ENCODE assay signal across 16 cellular contexts in genomic region chr4:47762376-47763266, GRCh38.
DNase-seq lines count a peak whose midpoint lies in the region; ATAC-seq, FAIRE-seq and TF ChIP-seq lines count a peak whose summit lies in the region.
"Had no signal": no experiment of that assay in that cellular context is flagged by ENCODE, and none has a peak within 500 bp of the region (broad histone marks: within the 10 kb centered on the region; RNA-seq: fewer than 3 reads in every experiment).

No MANE protein-coding gene starts in this region.

- no peaks in the 10 kb centered on the region for H3K27me3 ChIP-seq in cardiac muscle cell
- no peaks in the 10 kb centered on the region for H3K27me3 ChIP-seq in endodermal cell (ENCODE audit: control insufficient read depth, insufficient read depth, low read length, poor library complexity, severe bottlenecking)
- H3K27me3 ChIP-seq in HepG2 (ENCODE audit: control insufficient read depth in 1 of 2, insufficient read depth in 2 of 2, low read length in 2 of 2) = no peaks in the 10 kb centered on the region
- no peaks in the 10 kb centered on the region for H3K27me3 ChIP-seq in parathyroid adenoma (ENCODE audit: control insufficient read depth, insufficient read depth, low read length)
- H3K27me3 ChIP-seq in CD8-positive, alpha-beta memory T cell (ENCODE audit: insufficient read depth, low read length, poor library complexity, severe bottlenecking) = no peaks in the 10 kb centered on the region

- no peak overlapping the region for H3K9ac ChIP-seq in endodermal cell (ENCODE audit: extremely low read depth, low read length, poor library complexity, severe bottlenecking)
- H3K9ac ChIP-seq in HepG2 (ENCODE audit: insufficient read depth, low read depth, low read length) = no peak overlapping the region
- H3K9ac ChIP-seq in parathyroid adenoma = no peak overlapping the region

- H3K36me3 Mint-ChIP-seq in endodermal cell (ENCODE audit: low read depth) (no peaks in the 10 kb centered on the region), endothelial cell (ENCODE audit: low read depth, unreplicated experiment) (no peaks in the 10 kb centered on the region)
- no peaks in the 10 kb centered on the region for H3K36me3 Mint-ChIP-seq in CD8-positive, alpha-beta memory T cell
- H3K36me3 Mint-ChIP-seq: CD14-positive monocyte; CD8-positive, alpha-beta T cell had no signal

- peaks cover 42% of the 10 kb centered on the region for H3K4me1 ChIP-seq in cardiac muscle cell (ENCODE audit: low read depth)
- no peaks in the 10 kb centered on the region for H3K4me1 ChIP-seq in endodermal cell (ENCODE audit: control insufficient read depth, insufficient read depth, low read length)
- H3K4me1 ChIP-seq in HepG2 (ENCODE audit: insufficient read depth, low read length) = no peaks in the 10 kb centered on the region
- no peaks in the 10 kb centered on the region for H3K4me1 ChIP-seq in parathyroid adenoma
- H3K4me1 ChIP-seq in CD8-positive, alpha-beta memory T cell (ENCODE audit: insufficient read depth, low read length) = no peaks in the 10 kb centered on the region
- H3K4me1 ChIP-seq: A549, Caco-2 had no signal

- POLR2A ChIA-PET in HepG2 (lab: Yijun Ruan, JAX) = no interaction called here
- POLR2A ChIA-PET in CD8-positive, alpha-beta memory T cell (lab: Charles Lee) = no interaction called here

- H3K79me2 ChIP-seq in HepG2 (ENCODE audit: insufficient read depth, low read length) (no peaks in the 10 kb centered on the region), parathyroid adenoma (no peaks in the 10 kb centered on the region)

- BruUV-seq in HepG2 (replicated peaks; lab: Mats Ljungman, UMichigan) = no TSS peak

- CTCF ChIA-PET in HepG2 (lab: Yijun Ruan, JAX; ENCODE audit: low intra/inter-chr PET ratio, low total read pairs) = no interaction called here
- CTCF ChIA-PET in CD8-positive, alpha-beta memory T cell (lab: Charles Lee) = no interaction called here

- 76 to 91% methylated on average over 2 of the region's 2 CpGs for WGBS in endodermal cell (ENCODE audit: insufficient coverage in 1 of 2, insufficient read length in 1 of 2), 2 experiments
- WGBS in HepG2 (ENCODE audit: low lambda C conversion rate) = 55% methylated on average over 2 of the region's 2 CpGs

- no peak for TF ChIP-seq POLR2A in HepG2 (IDR thresholded peaks at IDR 0.05; ENCODE audit: insufficient read depth in 1 of 2, low read depth in 2 of 2, low read length in 2 of 2)

- no peak for TF ChIP-seq RAD21 in HepG2 (CRISPR knock-in tag; IDR thresholded peaks at IDR 0.05)

- H3K4me2 ChIP-seq in HepG2 (ENCODE audit: low read depth, low read length) (no peak overlapping the region), parathyroid adenoma (ENCODE audit: low read length) (peak overlapping the region; percentile 40)
- H3K4me2 ChIP-seq: A549 had no signal

- FAIRE-seq in HepG2 (lab: Jason Lieb, UNC) = no peak
- FAIRE-seq: A549, GM12892 had no signal

- no peaks in the 10 kb centered on the region for H4K20me1 ChIP-seq in HepG2 (ENCODE audit: insufficient read depth, low read length)

- H3K9me3 ChIP-seq in cardiac muscle cell (ENCODE audit: low read depth) = no peaks in the 10 kb centered on the region
- no peaks in the 10 kb centered on the region for H3K9me3 ChIP-seq in endodermal cell (ENCODE audit: control insufficient read depth, low read length)
- no peaks in the 10 kb centered on the region for H3K9me3 ChIP-seq in HepG2 (ENCODE audit: low read length)
- H3K9me3 ChIP-seq in parathyroid adenoma (ENCODE audit: control insufficient read depth, low read length) = no peaks in the 10 kb centered on the region
- no peaks in the 10 kb centered on the region for H3K9me3 ChIP-seq in CD8-positive, alpha-beta memory T cell (ENCODE audit: low read length)
- H3K9me3 ChIP-seq: A549, Caco-2 had no signal

- intact Hi-C loops in left ventricle myocardium superior (cut with micrococcal nuclease) (no loop called here), HepG2 (cut with micrococcal nuclease; ENCODE audit: unreplicated experiment) (loop anchor here (1.0 kb wide), 1 partner anchor 58 kb away; no protein-coding TSS in a partner anchor)

- H3K27ac ChIP-seq in cardiac muscle cell (peak overlapping the region; percentile 80), endodermal cell (ENCODE audit: low read depth, low read length) (no peak overlapping the region), HepG2 (ENCODE audit: extremely low read length, insufficient read depth, low read length) (no peak overlapping the region), parathyroid adenoma (no peak overlapping the region)
- H3K27ac ChIP-seq in CD8-positive, alpha-beta memory T cell (ENCODE audit: low read depth, low read length) = no peak overlapping the region
- H3K27ac ChIP-seq: A549 had no signal

- H3K4me1 Mint-ChIP-seq in endodermal cell (peaks cover 3% of the 10 kb centered on the region), endothelial cell (ENCODE audit: unreplicated experiment) (no peaks in the 10 kb centered on the region)
- H3K4me1 Mint-ChIP-seq in CD8-positive, alpha-beta memory T cell = no peaks in the 10 kb centered on the region
- H3K4me1 Mint-ChIP-seq: CD14-positive monocyte had no signal

- H3K9me3 Mint-ChIP-seq in endodermal cell (peaks cover 2% of the 10 kb centered on the region), endothelial cell (ENCODE audit: unreplicated experiment) (no peaks in the 10 kb centered on the region)
- H3K9me3 Mint-ChIP-seq in CD8-positive, alpha-beta memory T cell = no peaks in the 10 kb centered on the region
- H3K9me3 Mint-ChIP-seq: CD8-positive, alpha-beta T cell; HFFc6 had no signal

- H3K27ac Mint-ChIP-seq in endodermal cell (no peak overlapping the region), endothelial cell (ENCODE audit: unreplicated experiment) (no peak overlapping the region)
- H3K27ac Mint-ChIP-seq in CD8-positive, alpha-beta memory T cell = no peak overlapping the region
- H3K27ac Mint-ChIP-seq: CD14-positive monocyte; CD8-positive, alpha-beta T cell; HFFc6 had no signal

- peak in 1 of 2 donors; percentile 19 for DNase-seq in cardiac muscle cell (ENCODE audit: low read depth in 1 of 2, low spot score in 1 of 2)
- no peak for DNase-seq in left ventricle myocardium superior
- no peak for DNase-seq in endodermal cell
- no peak for DNase-seq in HepG2 (ENCODE audit: low spot score)
- DNase-seq in endothelial cell (ENCODE audit: low spot score) = no peak
- DNase-seq in CD8-positive, alpha-beta memory T cell = no peak
- DNase-seq: Caco-2; CD8-positive, alpha-beta T cell; DND-41; GDM1; HCEC 1CT; HFFc6 had no signal

- no peak overlapping the region for H2AFZ ChIP-seq in HepG2 (ENCODE audit: low read length)
- no peak overlapping the region for H2AFZ ChIP-seq in parathyroid adenoma

- H3K27me3 Mint-ChIP-seq in endodermal cell (ENCODE audit: insufficient read depth) (no peaks in the 10 kb centered on the region), endothelial cell (ENCODE audit: unreplicated experiment) (no peaks in the 10 kb centered on the region)
- peaks cover 0 to 28% of the 10 kb centered on the region in 2 donors for H3K27me3 Mint-ChIP-seq in CD8-positive, alpha-beta memory T cell

- peaks cover 20% of the 10 kb centered on the region for H3K36me3 ChIP-seq in cardiac muscle cell
- no peaks in the 10 kb centered on the region for H3K36me3 ChIP-seq in endodermal cell (ENCODE audit: control insufficient read depth, insufficient read depth, low read length)
- H3K36me3 ChIP-seq in HepG2 (replicated peaks in 1 of 2; ENCODE audit: control insufficient read depth in 1 of 2, insufficient read depth in 2 of 2, low read length in 2 of 2) = no peaks in the 10 kb centered on the region
- no peaks in the 10 kb centered on the region for H3K36me3 ChIP-seq in parathyroid adenoma (ENCODE audit: control insufficient read depth, insufficient read depth, low read length)
- H3K36me3 ChIP-seq in CD8-positive, alpha-beta memory T cell (ENCODE audit: insufficient read depth, low read length) = no peaks in the 10 kb centered on the region

- no peak overlapping the region for H3K4me3 ChIP-seq in cardiac muscle cell
- H3K4me3 ChIP-seq in endodermal cell (ENCODE audit: low read length) = no peak overlapping the region
- no peak overlapping the region for H3K4me3 ChIP-seq in HepG2 (replicated peaks in 1 of 3; ENCODE audit: insufficient read depth in 1 of 3, low read depth in 2 of 3, low read length in 3 of 3)
- H3K4me3 ChIP-seq in parathyroid adenoma (ENCODE audit: low read depth, low read length) = no peak overlapping the region
- H3K4me3 ChIP-seq in CD8-positive, alpha-beta memory T cell (ENCODE audit: low read length) = no peak overlapping the region
- H3K4me3 ChIP-seq: A549 had no signal

- TF ChIP-seq EP300 in HepG2 (IDR thresholded peaks at IDR 0.05; ENCODE audit: low read depth in 2 of 2, low read length in 2 of 2) (no peak), HepG2 (CRISPR knock-in tag; IDR thresholded peaks at IDR 0.05; ENCODE audit: borderline replicate concordance) (no peak)

- no peak overlapping the region for H3K4me3 Mint-ChIP-seq in endodermal cell
- H3K4me3 Mint-ChIP-seq in endothelial cell (ENCODE audit: unreplicated experiment) = no peak overlapping the region
- no peak overlapping the region for H3K4me3 Mint-ChIP-seq in CD8-positive, alpha-beta memory T cell
- H3K4me3 Mint-ChIP-seq: CD14-positive monocyte; CD8-positive, alpha-beta T cell; HFFc6 had no signal

- in situ Hi-C loops in HepG2 (cut with HindIII; ENCODE audit: extremely low pct_ligation_motif_present, low pct_unique_long_range_greater_than_20kb) = no loop called here

- ATAC-seq in left ventricle myocardium superior = no peak
- peak; percentile 46; the same call in 2 of the 3 replicates for ATAC-seq in HepG2
- ATAC-seq: A549; CD8-positive, alpha-beta T cell had no signal

- TF ChIP-seq CTCF in cardiac muscle cell (IDR thresholded peaks at IDR 0.05; ENCODE audit: low read depth, low read length) (no peak), endodermal cell (conservative IDR thresholded peaks at IDR 0.05) (peak; percentile 28), HepG2 (CRISPR knock-in tag; IDR thresholded peaks at IDR 0.05) (0 out of 2 replicates have a peak, but pooled peaks have one; percentile 27), parathyroid adenoma (IDR thresholded peaks at IDR 0.05) (no peak), endothelial cell (IDR thresholded peaks at IDR 0.05; ENCODE audit: unreplicated experiment) (no peak)

TF ChIP-seq in HepG2, 621 proteins besides CTCF, POLR2A, EP300 and RAD21 (continues in another document):
- TF ChIP-seq SMC3 (IDR thresholded peaks at IDR 0.05; ENCODE audit: low read length) = 0 out of 2 replicates have a peak, but pooled peaks have one; percentile 48
- no peak for TF ChIP-seq NCOA5 (CRISPR knock-in tag; IDR thresholded peaks at IDR 0.05)
- TF ChIP-seq MAFG (CRISPR knock-in tag; IDR thresholded peaks at IDR 0.05) = no peak
- TF ChIP-seq ZNF639 (CRISPR knock-in tag; conservative IDR thresholded peaks at IDR 0.05) = no peak

Comparison
In these comparisons a context has a peak if more than half of its experiments do, and no peak if none do; other contexts are left out.
1. CTCF ChIP-seq: peak in endodermal cell (single experiment) and HepG2 (single experiment); none in cardiac muscle cell (single experiment), parathyroid adenoma (single experiment) and endothelial cell (single experiment).